Comparison of ENCODE assay signal across 24 cellular contexts in genomic region chr1:91870322-91870721, GRCh38.
"Had no signal": no experiment of that assay in that cellular context is flagged by ENCODE, and none has a peak within 500 bp of the region (broad histone marks: within the 10 kb centered on the region; RNA-seq: fewer than 3 reads in every experiment).

No MANE protein-coding gene starts in this region.

- H3K4me1 Mint-ChIP-seq: activated B cell treated with CpG ODN at 0.5 μM for 24 hours had no signal

- H3K27me3 ChIP-seq: SJSA1 had no signal

- H3K27ac Mint-ChIP-seq: activated B cell treated with CpG ODN at 0.5 μM for 24 hours; activated CD4-positive, alpha-beta memory T cell treated with anti-CD3 and anti-CD28 coated beads for 36 hours; activated CD4-positive, alpha-beta T cell treated with anti-CD3 and anti-CD28 coated beads, Interleukin-2, amount 10 ng/mL, durations not matched to agents 24 days and 14 days; activated naive CD8-positive, alpha-beta T cell treated with anti-CD3 and anti-CD28 coated beads for 36 hours; T-helper 1 cell treated with Interleukin-12 subunit alpha and Interleukin-12 subunit beta and Interleukin-4 antibody, amounts not matched to agents 30 μg/mL and 1 μg/mL, for 36 hours had no signal

- H3K36me3 Mint-ChIP-seq: activated naive CD8-positive, alpha-beta T cell treated with anti-CD3 and anti-CD28 coated beads for 36 hours had no signal

- H3K36me3 ChIP-seq: SJSA1 had no signal

- DNase-seq: activated B cell treated with CpG ODN at 0.5 μM for 24 hours; activated CD4-positive, alpha-beta memory T cell treated with anti-CD3 and anti-CD28 coated beads for 36 hours; activated CD4-positive, alpha-beta T cell treated with anti-CD3 and anti-CD28 coated beads for 1 hour; activated CD4-positive, alpha-beta T cell treated with anti-CD3 and anti-CD28 coated beads, Interleukin-2, amount 10 ng/mL, durations not matched to agents 24 days and 14 days; activated CD8-positive, alpha-beta memory T cell treated with anti-CD3 and anti-CD28 coated beads for 24 hours; activated effector memory CD4-positive, alpha-beta T cell treated with anti-CD3 and anti-CD28 coated beads, Interleukin-2, amount 50 U/mL, for 16 hours; activated naive CD4-positive, alpha-beta T cell treated with Interleukin-2 at 50 U/mL for 16 hours; activated naive CD8-positive, alpha-beta T cell treated with anti-CD3 and anti-CD28 coated beads for 36 hours; activated T-cell treated with anti-CD3 and anti-CD28 coated beads, Interleukin-2, amount 50 U/mL, for 4 hours; NCI-H1092; NCI-H1417; NCI-H2029; NCI-H2107; NCI-H345; NCI-H510A; NCI-H526 treated with DMSO at 0.1 percent for 48 hours; NCI-H82; SHP77; SW 1271; T-helper 9 cell had no signal

- H3K27ac ChIP-seq: KMS-11, SJSA1 had no signal

- H3K4me3 Mint-ChIP-seq: activated B cell treated with CpG ODN at 0.5 μM for 24 hours; activated CD4-positive, alpha-beta memory T cell treated with anti-CD3 and anti-CD28 coated beads for 36 hours; activated CD4-positive, alpha-beta T cell treated with anti-CD3 and anti-CD28 coated beads, Interleukin-2, amount 10 ng/mL, durations not matched to agents 24 days and 14 days; activated naive CD8-positive, alpha-beta T cell treated with anti-CD3 and anti-CD28 coated beads for 36 hours; activated T-cell treated with anti-CD3 and anti-CD28 coated beads, Interleukin-2, amount 50 U/mL, for 4 hours; T-helper 1 cell treated with Interleukin-12 subunit alpha and Interleukin-12 subunit beta and Interleukin-4 antibody, amounts not matched to agents 30 μg/mL and 1 μg/mL, for 36 hours had no signal

- H3K9me3 ChIP-seq: SJSA1 had no signal

- ATAC-seq: activated T-cell treated with anti-CD3 and anti-CD28 coated beads, Interleukin-2, amount 50 U/mL, for 4 hours; SK-N-SH treated with all-trans-retinoic acid at 6 μM for 48 hours had no signal

- H3K27me3 Mint-ChIP-seq: activated CD4-positive, alpha-beta memory T cell treated with anti-CD3 and anti-CD28 coated beads for 36 hours had no signal

- H3K4me3 ChIP-seq: SJSA1 had no signal

- H3K9me3 Mint-ChIP-seq: activated B cell treated with CpG ODN at 0.5 μM for 24 hours; activated CD4-positive, alpha-beta memory T cell treated with anti-CD3 and anti-CD28 coated beads for 36 hours; activated CD4-positive, alpha-beta T cell treated with anti-CD3 and anti-CD28 coated beads, Interleukin-2, amount 10 ng/mL, durations not matched to agents 24 days and 14 days; activated T-cell treated with anti-CD3 and anti-CD28 coated beads, Interleukin-2, amount 50 U/mL, for 4 hours; T-helper 1 cell treated with Interleukin-12 subunit alpha and Interleukin-12 subunit beta and Interleukin-4 antibody, amounts not matched to agents 30 μg/mL and 1 μg/mL, for 36 hours had no signal
